Comparison of ENCODE assay signal across 1 cellular context in the genomic region with DNA sequence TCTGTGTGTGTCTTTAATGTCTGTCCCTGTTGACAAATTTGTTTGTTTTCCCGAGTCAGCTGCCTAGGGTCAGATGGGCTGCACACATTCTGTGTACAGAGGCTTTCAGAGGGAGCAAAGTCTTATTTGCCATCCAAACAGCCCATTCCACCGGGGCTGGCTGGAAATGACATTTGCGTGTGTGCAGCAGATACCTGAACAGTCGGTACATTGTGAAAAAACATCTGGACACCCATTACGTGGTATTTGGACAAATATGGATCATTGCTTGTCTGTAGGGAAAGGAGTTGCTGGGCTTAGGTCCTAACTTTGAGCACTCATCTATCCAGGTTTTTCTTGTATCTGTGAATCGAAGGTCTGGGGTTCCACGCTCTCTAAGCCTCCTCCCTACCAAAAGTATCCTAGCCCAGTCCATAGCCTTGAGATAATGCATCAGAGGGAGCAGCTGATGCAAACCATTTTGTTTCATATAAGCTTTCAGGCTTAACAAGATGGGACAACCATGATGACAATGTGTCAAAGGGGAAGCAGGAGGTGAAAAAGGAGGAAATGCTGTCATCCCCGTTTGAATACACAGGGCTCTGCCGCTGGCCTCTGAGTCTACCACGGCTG.
TF ChIP-seq lines count a peak whose summit lies in the region.

No MANE protein-coding gene starts in this region.

TF ChIP-seq in HepG2, 621 proteins besides CTCF, POLR2A, EP300 and RAD21 (continued from another document and continues in another):
- TF ChIP-seq, protein P1, sequence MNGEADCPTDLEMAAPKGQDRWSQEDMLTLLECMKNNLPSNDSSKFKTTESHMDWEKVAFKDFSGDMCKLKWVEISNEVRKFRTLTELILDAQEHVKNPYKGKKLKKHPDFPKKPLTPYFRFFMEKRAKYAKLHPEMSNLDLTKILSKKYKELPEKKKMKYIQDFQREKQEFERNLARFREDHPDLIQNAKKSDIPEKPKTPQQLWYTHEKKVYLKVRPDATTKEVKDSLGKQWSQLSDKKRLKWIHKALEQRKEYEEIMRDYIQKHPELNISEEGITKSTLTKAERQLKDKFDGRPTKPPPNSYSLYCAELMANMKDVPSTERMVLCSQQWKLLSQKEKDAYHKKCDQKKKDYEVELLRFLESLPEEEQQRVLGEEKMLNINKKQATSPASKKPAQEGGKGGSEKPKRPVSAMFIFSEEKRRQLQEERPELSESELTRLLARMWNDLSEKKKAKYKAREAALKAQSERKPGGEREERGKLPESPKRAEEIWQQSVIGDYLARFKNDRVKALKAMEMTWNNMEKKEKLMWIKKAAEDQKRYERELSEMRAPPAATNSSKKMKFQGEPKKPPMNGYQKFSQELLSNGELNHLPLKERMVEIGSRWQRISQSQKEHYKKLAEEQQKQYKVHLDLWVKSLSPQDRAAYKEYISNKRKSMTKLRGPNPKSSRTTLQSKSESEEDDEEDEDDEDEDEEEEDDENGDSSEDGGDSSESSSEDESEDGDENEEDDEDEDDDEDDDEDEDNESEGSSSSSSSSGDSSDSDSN (CRISPR knock-in tag; IDR thresholded peaks at IDR 0.05): peak; percentile 47; the same call in 1 of the 2 replicates
- TF ChIP-seq, protein P2, sequence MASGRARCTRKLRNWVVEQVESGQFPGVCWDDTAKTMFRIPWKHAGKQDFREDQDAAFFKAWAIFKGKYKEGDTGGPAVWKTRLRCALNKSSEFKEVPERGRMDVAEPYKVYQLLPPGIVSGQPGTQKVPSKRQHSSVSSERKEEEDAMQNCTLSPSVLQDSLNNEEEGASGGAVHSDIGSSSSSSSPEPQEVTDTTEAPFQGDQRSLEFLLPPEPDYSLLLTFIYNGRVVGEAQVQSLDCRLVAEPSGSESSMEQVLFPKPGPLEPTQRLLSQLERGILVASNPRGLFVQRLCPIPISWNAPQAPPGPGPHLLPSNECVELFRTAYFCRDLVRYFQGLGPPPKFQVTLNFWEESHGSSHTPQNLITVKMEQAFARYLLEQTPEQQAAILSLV (CRISPR knock-in tag; IDR thresholded peaks at IDR 0.05; ENCODE audit: borderline replicate concordance): 0 out of 2 replicates have a peak, but pooled peaks have one; percentile 55
- TF ChIP-seq JARID2 (CRISPR knock-in tag; IDR thresholded peaks at IDR 0.05; ENCODE audit: insufficient replicate concordance): no peak
- TF ChIP-seq ZNF335 (CRISPR knock-in tag; IDR thresholded peaks at IDR 0.05): peak; percentile 84
- TF ChIP-seq CHCHD3 (CRISPR knock-in tag; IDR thresholded peaks at IDR 0.05): no peak
- TF ChIP-seq, protein P3, sequence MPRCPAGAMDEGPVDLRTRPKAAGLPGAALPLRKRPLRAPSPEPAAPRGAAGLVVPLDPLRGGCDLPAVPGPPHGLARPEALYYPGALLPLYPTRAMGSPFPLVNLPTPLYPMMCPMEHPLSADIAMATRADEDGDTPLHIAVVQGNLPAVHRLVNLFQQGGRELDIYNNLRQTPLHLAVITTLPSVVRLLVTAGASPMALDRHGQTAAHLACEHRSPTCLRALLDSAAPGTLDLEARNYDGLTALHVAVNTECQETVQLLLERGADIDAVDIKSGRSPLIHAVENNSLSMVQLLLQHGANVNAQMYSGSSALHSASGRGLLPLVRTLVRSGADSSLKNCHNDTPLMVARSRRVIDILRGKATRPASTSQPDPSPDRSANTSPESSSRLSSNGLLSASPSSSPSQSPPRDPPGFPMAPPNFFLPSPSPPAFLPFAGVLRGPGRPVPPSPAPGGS (CRISPR knock-in tag; IDR thresholded peaks at IDR 0.05): peak; percentile 81; the same call in 1 of the 2 replicates
- no peak for TF ChIP-seq ARNT2 (CRISPR knock-in tag; IDR thresholded peaks at IDR 0.05; ENCODE audit: low read depth)
- TF ChIP-seq RELA (CRISPR knock-in tag; IDR thresholded peaks at IDR 0.05): no peak
- TF ChIP-seq, protein P4, sequence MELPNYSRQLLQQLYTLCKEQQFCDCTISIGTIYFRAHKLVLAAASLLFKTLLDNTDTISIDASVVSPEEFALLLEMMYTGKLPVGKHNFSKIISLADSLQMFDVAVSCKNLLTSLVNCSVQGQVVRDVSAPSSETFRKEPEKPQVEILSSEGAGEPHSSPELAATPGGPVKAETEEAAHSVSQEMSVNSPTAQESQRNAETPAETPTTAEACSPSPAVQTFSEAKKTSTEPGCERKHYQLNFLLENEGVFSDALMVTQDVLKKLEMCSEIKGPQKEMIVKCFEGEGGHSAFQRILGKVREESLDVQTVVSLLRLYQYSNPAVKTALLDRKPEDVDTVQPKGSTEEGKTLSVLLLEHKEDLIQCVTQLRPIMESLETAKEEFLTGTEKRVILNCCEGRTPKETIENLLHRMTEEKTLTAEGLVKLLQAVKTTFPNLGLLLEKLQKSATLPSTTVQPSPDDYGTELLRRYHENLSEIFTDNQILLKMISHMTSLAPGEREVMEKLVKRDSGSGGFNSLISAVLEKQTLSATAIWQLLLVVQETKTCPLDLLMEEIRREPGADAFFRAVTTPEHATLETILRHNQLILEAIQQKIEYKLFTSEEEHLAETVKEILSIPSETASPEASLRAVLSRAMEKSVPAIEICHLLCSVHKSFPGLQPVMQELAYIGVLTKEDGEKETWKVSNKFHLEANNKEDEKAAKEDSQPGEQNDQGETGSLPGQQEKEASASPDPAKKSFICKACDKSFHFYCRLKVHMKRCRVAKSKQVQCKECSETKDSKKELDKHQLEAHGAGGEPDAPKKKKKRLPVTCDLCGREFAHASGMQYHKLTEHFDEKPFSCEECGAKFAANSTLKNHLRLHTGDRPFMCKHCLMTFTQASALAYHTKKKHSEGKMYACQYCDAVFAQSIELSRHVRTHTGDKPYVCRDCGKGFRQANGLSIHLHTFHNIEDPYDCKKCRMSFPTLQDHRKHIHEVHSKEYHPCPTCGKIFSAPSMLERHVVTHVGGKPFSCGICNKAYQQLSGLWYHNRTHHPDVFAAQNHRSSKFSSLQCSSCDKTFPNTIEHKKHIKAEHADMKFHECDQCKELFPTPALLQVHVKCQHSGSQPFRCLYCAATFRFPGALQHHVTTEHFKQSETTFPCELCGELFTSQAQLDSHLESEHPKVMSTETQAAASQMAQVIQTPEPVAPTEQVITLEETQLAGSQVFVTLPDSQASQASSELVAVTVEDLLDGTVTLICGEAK (IDR thresholded peaks at IDR 0.05): no peak
- TF ChIP-seq, protein P4 (CRISPR knock-in tag; IDR thresholded peaks at IDR 0.05): peak; percentile 50; the same call in 1 of the 2 replicates
- TF ChIP-seq NR2C2 (CRISPR knock-in tag; IDR thresholded peaks at IDR 0.05; ENCODE audit: borderline replicate concordance): peak; percentile 80
- TF ChIP-seq ISL2 (CRISPR knock-in tag; IDR thresholded peaks at IDR 0.05): peak; percentile 98
- TF ChIP-seq, protein P5, sequence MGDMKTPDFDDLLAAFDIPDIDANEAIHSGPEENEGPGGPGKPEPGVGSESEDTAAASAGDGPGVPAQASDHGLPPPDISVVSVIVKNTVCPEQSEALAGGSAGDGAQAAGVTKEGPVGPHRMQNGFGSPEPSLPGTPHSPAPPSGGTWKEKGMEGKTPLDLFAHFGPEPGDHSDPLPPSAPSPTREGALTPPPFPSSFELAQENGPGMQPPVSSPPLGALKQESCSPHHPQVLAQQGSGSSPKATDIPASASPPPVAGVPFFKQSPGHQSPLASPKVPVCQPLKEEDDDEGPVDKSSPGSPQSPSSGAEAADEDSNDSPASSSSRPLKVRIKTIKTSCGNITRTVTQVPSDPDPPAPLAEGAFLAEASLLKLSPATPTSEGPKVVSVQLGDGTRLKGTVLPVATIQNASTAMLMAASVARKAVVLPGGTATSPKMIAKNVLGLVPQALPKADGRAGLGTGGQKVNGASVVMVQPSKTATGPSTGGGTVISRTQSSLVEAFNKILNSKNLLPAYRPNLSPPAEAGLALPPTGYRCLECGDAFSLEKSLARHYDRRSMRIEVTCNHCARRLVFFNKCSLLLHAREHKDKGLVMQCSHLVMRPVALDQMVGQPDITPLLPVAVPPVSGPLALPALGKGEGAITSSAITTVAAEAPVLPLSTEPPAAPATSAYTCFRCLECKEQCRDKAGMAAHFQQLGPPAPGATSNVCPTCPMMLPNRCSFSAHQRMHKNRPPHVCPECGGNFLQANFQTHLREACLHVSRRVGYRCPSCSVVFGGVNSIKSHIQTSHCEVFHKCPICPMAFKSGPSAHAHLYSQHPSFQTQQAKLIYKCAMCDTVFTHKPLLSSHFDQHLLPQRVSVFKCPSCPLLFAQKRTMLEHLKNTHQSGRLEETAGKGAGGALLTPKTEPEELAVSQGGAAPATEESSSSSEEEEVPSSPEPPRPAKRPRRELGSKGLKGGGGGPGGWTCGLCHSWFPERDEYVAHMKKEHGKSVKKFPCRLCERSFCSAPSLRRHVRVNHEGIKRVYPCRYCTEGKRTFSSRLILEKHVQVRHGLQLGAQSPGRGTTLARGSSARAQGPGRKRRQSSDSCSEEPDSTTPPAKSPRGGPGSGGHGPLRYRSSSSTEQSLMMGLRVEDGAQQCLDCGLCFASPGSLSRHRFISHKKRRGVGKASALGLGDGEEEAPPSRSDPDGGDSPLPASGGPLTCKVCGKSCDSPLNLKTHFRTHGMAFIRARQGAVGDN (CRISPR knock-in tag; IDR thresholded peaks at IDR 0.05): no peak
- peak; percentile 82; the same call in 1 of the 2 replicates for TF ChIP-seq KAT7 (CRISPR knock-in tag; IDR thresholded peaks at IDR 0.05; ENCODE audit: borderline replicate concordance)
- TF ChIP-seq MIER3 (CRISPR knock-in tag; IDR thresholded peaks at IDR 0.05; ENCODE audit: borderline replicate concordance): peak; percentile 95
- TF ChIP-seq ZNF616 (CRISPR knock-in tag; IDR thresholded peaks at IDR 0.05; ENCODE audit: low read depth): no peak
- TF ChIP-seq, protein P6, sequence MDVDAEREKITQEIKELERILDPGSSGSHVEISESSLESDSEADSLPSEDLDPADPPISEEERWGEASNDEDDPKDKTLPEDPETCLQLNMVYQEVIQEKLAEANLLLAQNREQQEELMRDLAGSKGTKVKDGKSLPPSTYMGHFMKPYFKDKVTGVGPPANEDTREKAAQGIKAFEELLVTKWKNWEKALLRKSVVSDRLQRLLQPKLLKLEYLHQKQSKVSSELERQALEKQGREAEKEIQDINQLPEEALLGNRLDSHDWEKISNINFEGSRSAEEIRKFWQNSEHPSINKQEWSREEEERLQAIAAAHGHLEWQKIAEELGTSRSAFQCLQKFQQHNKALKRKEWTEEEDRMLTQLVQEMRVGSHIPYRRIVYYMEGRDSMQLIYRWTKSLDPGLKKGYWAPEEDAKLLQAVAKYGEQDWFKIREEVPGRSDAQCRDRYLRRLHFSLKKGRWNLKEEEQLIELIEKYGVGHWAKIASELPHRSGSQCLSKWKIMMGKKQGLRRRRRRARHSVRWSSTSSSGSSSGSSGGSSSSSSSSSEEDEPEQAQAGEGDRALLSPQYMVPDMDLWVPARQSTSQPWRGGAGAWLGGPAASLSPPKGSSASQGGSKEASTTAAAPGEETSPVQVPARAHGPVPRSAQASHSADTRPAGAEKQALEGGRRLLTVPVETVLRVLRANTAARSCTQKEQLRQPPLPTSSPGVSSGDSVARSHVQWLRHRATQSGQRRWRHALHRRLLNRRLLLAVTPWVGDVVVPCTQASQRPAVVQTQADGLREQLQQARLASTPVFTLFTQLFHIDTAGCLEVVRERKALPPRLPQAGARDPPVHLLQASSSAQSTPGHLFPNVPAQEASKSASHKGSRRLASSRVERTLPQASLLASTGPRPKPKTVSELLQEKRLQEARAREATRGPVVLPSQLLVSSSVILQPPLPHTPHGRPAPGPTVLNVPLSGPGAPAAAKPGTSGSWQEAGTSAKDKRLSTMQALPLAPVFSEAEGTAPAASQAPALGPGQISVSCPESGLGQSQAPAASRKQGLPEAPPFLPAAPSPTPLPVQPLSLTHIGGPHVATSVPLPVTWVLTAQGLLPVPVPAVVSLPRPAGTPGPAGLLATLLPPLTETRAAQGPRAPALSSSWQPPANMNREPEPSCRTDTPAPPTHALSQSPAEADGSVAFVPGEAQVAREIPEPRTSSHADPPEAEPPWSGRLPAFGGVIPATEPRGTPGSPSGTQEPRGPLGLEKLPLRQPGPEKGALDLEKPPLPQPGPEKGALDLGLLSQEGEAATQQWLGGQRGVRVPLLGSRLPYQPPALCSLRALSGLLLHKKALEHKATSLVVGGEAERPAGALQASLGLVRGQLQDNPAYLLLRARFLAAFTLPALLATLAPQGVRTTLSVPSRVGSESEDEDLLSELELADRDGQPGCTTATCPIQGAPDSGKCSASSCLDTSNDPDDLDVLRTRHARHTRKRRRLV (CRISPR knock-in tag; IDR thresholded peaks at IDR 0.05): peak; percentile 69; the same call in 1 of the 2 replicates
- peak; percentile 63; the same call in 1 of the 2 replicates for TF ChIP-seq ZNF607 (CRISPR knock-in tag; IDR thresholded peaks at IDR 0.05; ENCODE audit: borderline replicate concordance)
- TF ChIP-seq RBFOX2 (IDR thresholded peaks at IDR 0.05; ENCODE audit: low read depth, low read length): peak; percentile 67
- TF ChIP-seq ZNF333 (CRISPR knock-in tag; IDR thresholded peaks at IDR 0.05; ENCODE audit: borderline replicate concordance): no peak
- TF ChIP-seq, protein P7, sequence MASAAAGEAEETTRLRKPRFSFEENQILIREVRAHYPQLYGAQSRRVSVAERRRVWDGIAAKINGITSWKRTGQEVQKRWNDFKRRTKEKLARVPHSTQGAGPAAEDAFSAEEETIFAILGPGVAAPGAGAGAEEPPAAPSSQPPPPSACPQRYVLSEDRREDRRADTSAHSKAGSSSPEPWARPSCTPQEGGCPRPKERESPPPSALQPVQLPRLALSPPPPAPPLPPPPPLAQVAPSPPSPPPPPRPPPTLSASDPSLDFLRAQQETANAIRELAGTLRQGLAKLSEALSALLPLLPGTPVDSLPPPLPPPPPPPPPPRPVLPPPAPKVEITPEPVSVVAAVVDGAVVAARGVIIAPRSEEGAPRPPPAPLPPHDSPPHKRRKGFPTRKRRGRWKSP (CRISPR knock-in tag; IDR thresholded peaks at IDR 0.05): peak; percentile 81; the same call in 1 of the 2 replicates
- TF ChIP-seq TMF1 (CRISPR knock-in tag; IDR thresholded peaks at IDR 0.05; ENCODE audit: low read depth): no peak
- no peak for TF ChIP-seq NONO (IDR thresholded peaks at IDR 0.05)
- peak; percentile 96 for TF ChIP-seq NONO (CRISPR knock-in tag; conservative IDR thresholded peaks at IDR 0.05)
- TF ChIP-seq ATF1 (CRISPR knock-in tag; IDR thresholded peaks at IDR 0.05): peak; percentile 76
- peak; percentile 96 for TF ChIP-seq NCOR1 (IDR thresholded peaks at IDR 0.05; ENCODE audit: borderline replicate concordance, low read length)
